10 cellular contexts compared by ENCODE assay signal in genomic region chr6:26394289-26394688, GRCh38. TPM values are rescaled to one million over a fixed set of nuclear protein-coding genes. Genes with fewer than 3 reads are reported as not detected.
DNase-seq lines count a peak whose midpoint lies in the region; ATAC-seq and TF ChIP-seq lines count a peak whose summit lies in the region.
"Had no signal": no experiment of that assay in that cellular context is flagged by ENCODE, and none has a peak within 500 bp of the region (broad histone marks: within the 10 kb centered on the region; RNA-seq: fewer than 3 reads in every experiment).

No MANE protein-coding gene starts in this region.

- no peak overlapping the region for H3K14ac ChIP-seq in trophoblast cell (ENCODE audit: low read length)

- H3K27me3 ChIP-seq in trophoblast cell (ENCODE audit: insufficient read depth, low read length), result no peaks in the 10 kb centered on the region
- H3K27me3 ChIP-seq: ascending aorta, vagina had no signal

- no peak overlapping the region for H3K4ac ChIP-seq in trophoblast cell (ENCODE audit: low read depth, low read length)

- no peaks in the 10 kb centered on the region for H3K9me3 ChIP-seq in trophoblast cell (ENCODE audit: insufficient read depth, low read depth, low read length)
- H3K9me3 ChIP-seq: ascending aorta, vagina had no signal

- no peak for TF ChIP-seq CTCF in astrocyte of the cerebellum (IDR thresholded peaks at IDR 0.05; ENCODE audit: low read depth, low read length, missing control alignments)

- H3K18ac ChIP-seq in trophoblast cell (ENCODE audit: low read length), result no peak overlapping the region

- no peaks in the 10 kb centered on the region for H3K79me1 ChIP-seq in trophoblast cell (ENCODE audit: low read length)

- H3K9ac ChIP-seq in trophoblast cell (ENCODE audit: low read length), result no peak overlapping the region

- H4K8ac ChIP-seq in trophoblast cell (ENCODE audit: low read depth, low read length), result no peak overlapping the region

- H2AFZ ChIP-seq in trophoblast cell (ENCODE audit: insufficient read depth, low read length, poor library complexity), result no peak overlapping the region

- H2BK12ac ChIP-seq in trophoblast cell (ENCODE audit: low read length), result no peak overlapping the region

- no peak overlapping the region for H3K4me3 ChIP-seq in astrocyte of the cerebellum (ENCODE audit: low read depth, low read length)
- H3K4me3 ChIP-seq in trophoblast cell (ENCODE audit: low read depth, low read length), result no peak overlapping the region
- H3K4me3 ChIP-seq: ascending aorta, vagina had no signal

- in situ Hi-C loops in astrocyte of the cerebellum (cut with HindIII; ENCODE audit: low sequenced_read_pairs), result no loop called here

- no peaks in the 10 kb centered on the region for H3K4me1 ChIP-seq in trophoblast cell (ENCODE audit: control insufficient read depth in 1 of 2, insufficient read depth in 2 of 2, low read length in 2 of 2)
- H3K4me1 ChIP-seq: vagina had no signal

- no peaks in the 10 kb centered on the region for H3K79me2 ChIP-seq in trophoblast cell (ENCODE audit: control insufficient read depth, insufficient read depth, low read length, poor library complexity)

- H3K36me3 Mint-ChIP-seq in activated CD4-positive, alpha-beta T cell treated with anti-CD3 and anti-CD28 coated beads for 36 hours (ENCODE audit: low read depth), result peaks cover 17% of the 10 kb centered on the region

- no peak overlapping the region for H3K27ac Mint-ChIP-seq in activated CD4-positive, alpha-beta T cell treated with anti-CD3 and anti-CD28 coated beads for 36 hours
- H3K27ac Mint-ChIP-seq: immature natural killer cell had no signal

- POLR2A ChIA-PET in activated CD4-positive, alpha-beta T cell treated with anti-CD3 and anti-CD28 coated beads for 36 hours (lab: Charles Lee), result no interaction called here

- H3K4me2 ChIP-seq in trophoblast cell (ENCODE audit: low read length), result no peak overlapping the region

- H2AK5ac ChIP-seq in trophoblast cell (ENCODE audit: low read length), result no peak overlapping the region

- intact Hi-C loops in activated CD4-positive, alpha-beta T cell treated with anti-CD3 and anti-CD28 coated beads for 36 hours (cut with DNase I, micrococcal nuclease), result no loop called here

- no peak overlapping the region for H3K23ac ChIP-seq in trophoblast cell (ENCODE audit: low read length)

- H2BK5ac ChIP-seq in trophoblast cell (ENCODE audit: low read depth, low read length, poor library complexity), result no peak overlapping the region

- no peak overlapping the region for H4K91ac ChIP-seq in trophoblast cell (ENCODE audit: low read depth, low read length)

- CTCF ChIA-PET in activated CD4-positive, alpha-beta T cell treated with anti-CD3 and anti-CD28 coated beads for 36 hours (lab: Charles Lee), result interaction anchor here (0.7 to 1.1 kb wide), 2 partner anchors 10 to 126 kb away, joined by 3 to 4 read pairs; no protein-coding TSS in a partner anchor

- DNase-seq in HS-5 (ENCODE audit: low read depth), result peak; percentile 47
- peak; percentile 42 for DNase-seq in astrocyte of the cerebellum (ENCODE audit: low read depth)
- peak; percentile 49 to 56 for DNase-seq in trophoblast cell
- DNase-seq in GOT3 (lab: John Stamatoyannopoulos, UW), result no peak
- DNase-seq in activated CD4-positive, alpha-beta T cell treated with anti-CD3 and anti-CD28 coated beads for 36 hours, result no peak
- DNase-seq: immature natural killer cell, NCI-H1092 treated with DMSO at 0.1 percent for 48 hours had no signal

- no peak overlapping the region for H3K27ac ChIP-seq in trophoblast cell (ENCODE audit: low read depth, low read length)
- H3K27ac ChIP-seq: ascending aorta, vagina, VCaP had no signal

- H2BK120ac ChIP-seq in trophoblast cell (ENCODE audit: insufficient read depth, low read length, poor library complexity), result no peak overlapping the region

- no peaks in the 10 kb centered on the region for H3K36me3 ChIP-seq in trophoblast cell (ENCODE audit: control insufficient read depth in 1 of 2, insufficient read depth in 2 of 2, low read length in 2 of 2)

- WGBS in trophoblast cell (ENCODE audit: extremely low coverage, insufficient coverage, insufficient read length), result no CpG with 5 or more reads among the region's 1 CpG

- H3K4me3 Mint-ChIP-seq in activated CD4-positive, alpha-beta T cell treated with anti-CD3 and anti-CD28 coated beads for 36 hours, result no peak overlapping the region
- H3K4me3 Mint-ChIP-seq: immature natural killer cell had no signal

- H3K9me3 Mint-ChIP-seq in activated CD4-positive, alpha-beta T cell treated with anti-CD3 and anti-CD28 coated beads for 36 hours (ENCODE audit: low read depth), result no peaks in the 10 kb centered on the region
- H3K9me3 Mint-ChIP-seq: immature natural killer cell had no signal

- ATAC-seq in activated CD4-positive, alpha-beta T cell treated with anti-CD3 and anti-CD28 coated beads for 36 hours, result no peak

- no peaks in the 10 kb centered on the region for H3K27me3 Mint-ChIP-seq in activated CD4-positive, alpha-beta T cell treated with anti-CD3 and anti-CD28 coated beads for 36 hours

- H4K12ac ChIP-seq in trophoblast cell (ENCODE audit: low read depth, low read length), result no peak overlapping the region

- H3K4me1 Mint-ChIP-seq in activated CD4-positive, alpha-beta T cell treated with anti-CD3 and anti-CD28 coated beads for 36 hours, result peaks cover 1% of the 10 kb centered on the region

RNA-seq across cellular contexts. Expression of gene BTN3A1, which starts 7.8 kb away (rescaled TPM):
- polyA plus RNA-seq in trophoblast cell (2013), result 0.37 and 0.39 TPM in 2 replicates
- total RNA-seq in activated CD4-positive, alpha-beta T cell treated with anti-CD3 and anti-CD28 coated beads for 36 hours, result 10 to 100 TPM; 31.4 to 33.2 TPM

RNA-seq across cellular contexts. Expression of gene BTN2A2, which starts 11.4 kb away (rescaled TPM):
- polyA plus RNA-seq in trophoblast cell (2013), result 7.1 and 7.4 TPM in 2 replicates
- 10 to 100 TPM; 13.6 to 14.7 TPM for total RNA-seq in activated CD4-positive, alpha-beta T cell treated with anti-CD3 and anti-CD28 coated beads for 36 hours

RNA-seq across cellular contexts. Expression of gene BTN3A2, which starts 29.3 kb away (rescaled TPM):
- 0.82 and 0.93 TPM in 2 replicates for polyA plus RNA-seq in trophoblast cell (2013)
- 10 to 100 TPM; 62.5 to 62.8 TPM for total RNA-seq in activated CD4-positive, alpha-beta T cell treated with anti-CD3 and anti-CD28 coated beads for 36 hours

RNA-seq across cellular contexts. Expression of gene BTN3A3, which starts 46.0 kb away (rescaled TPM):
- polyA plus RNA-seq in trophoblast cell (2013), result 0.37 and 0.45 TPM in 2 replicates
- 10 to 100 TPM; 33.3 to 34.1 TPM for total RNA-seq in activated CD4-positive, alpha-beta T cell treated with anti-CD3 and anti-CD28 coated beads for 36 hours

Comparison
In these comparisons a context has a peak if more than half of its experiments do, and no peak if none do; other contexts are left out.
1. DNase-seq: peak in HS-5 (single experiment), astrocyte of the cerebellum (single experiment) and trophoblast cell (2 of 2); none in GOT3 (single experiment) and activated CD4-positive, alpha-beta T cell treated with anti-CD3 and anti-CD28 coated beads for 36 hours (single experiment).